ENCODE assay signal across 22 cellular contexts in the genomic region with DNA sequence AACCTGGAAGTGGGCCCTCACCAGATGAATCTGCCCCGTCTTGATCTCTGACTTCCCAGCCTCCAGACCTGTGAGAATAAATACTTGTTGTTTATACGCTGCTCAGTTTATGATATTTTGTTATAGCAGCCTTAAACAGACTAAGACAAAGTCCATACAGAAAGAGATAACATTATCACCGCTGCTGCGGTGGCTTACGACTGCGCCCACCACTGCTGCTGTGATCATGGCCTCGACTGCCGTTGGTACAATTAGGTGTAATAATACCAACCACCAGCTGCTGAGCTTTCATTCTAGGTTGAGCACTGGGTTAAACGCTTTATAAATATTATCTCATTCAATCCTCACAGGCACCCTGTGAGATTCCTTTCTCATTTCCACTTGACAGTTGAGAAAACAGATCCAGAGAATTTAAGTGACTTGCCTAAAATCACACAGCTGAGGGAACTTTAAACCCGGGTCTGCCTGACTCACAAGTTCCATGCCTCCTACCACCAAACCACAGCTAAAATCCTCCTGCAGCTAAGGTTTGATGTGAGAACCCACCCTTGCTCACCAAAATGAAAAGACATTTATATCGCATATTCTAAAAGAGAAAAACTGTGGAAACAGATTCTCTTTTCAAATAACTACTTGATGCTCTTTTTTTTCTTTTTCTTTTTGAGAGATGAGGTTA. TPM values are rescaled to one million over a fixed set of nuclear protein-coding genes. Genes with fewer than 3 reads are reported as not detected.
DNase-seq lines count a peak whose midpoint lies in the region; TF ChIP-seq lines count a peak whose summit lies in the region.
"Had no signal": no experiment of that assay in that cellular context is flagged by ENCODE, and none has a peak within 500 bp of the region (broad histone marks: within the 10 kb centered on the region; RNA-seq: fewer than 3 reads in every experiment).

No MANE protein-coding gene starts in this region.

- BruUV-seq in Calu3 (replicated peaks; lab: Mats Ljungman, UMichigan) = no TSS peak

- H3K4me2 ChIP-seq in hepatocyte = no peak overlapping the region

- no peaks in the 10 kb centered on the region for H3K9me3 Mint-ChIP-seq in activated CD4-positive, alpha-beta memory T cell treated with anti-CD3 and anti-CD28 coated beads for 36 hours
- H3K9me3 Mint-ChIP-seq in activated CD4-positive, alpha-beta memory T cell treated with anti-CD3 and anti-CD28 coated beads, Interleukin-2, amount 10 ng/mL, durations not matched to agents 7 days and 5 days = no peaks in the 10 kb centered on the region
- H3K9me3 Mint-ChIP-seq in Calu3 (ENCODE audit: low read depth, unreplicated experiment) = no peaks in the 10 kb centered on the region
- H3K9me3 Mint-ChIP-seq: activated T-helper 17 cell treated with anti-CD3 and anti-CD28 coated beads, Interleukin-2, amount 50 U/mL, for 72 hours; CD4-positive, alpha-beta T cell; central memory CD8-positive, alpha-beta T cell; naive B cell; stimulated activated naive B cell treated with anti-CD40 and anti-IgM and Interleukin-4, amounts not matched to agents 10 μg/mL and 1 μg/mL and 100 μg/mL, for 72 hours; type B pancreatic cell had no signal

- H3K4me3 ChIP-seq in hepatocyte (no peak overlapping the region), transverse colon (no peak overlapping the region)
- H3K4me3 ChIP-seq: adrenal gland, lower lobe of right lung, Peyer's patch had no signal

- no peak for TF ChIP-seq EP300 in transverse colon (IDR thresholded peaks at IDR 0.05; ENCODE audit: low read depth)

- in situ Hi-C loops in transverse colon (cut with MboI; ENCODE audit: low pct_ligation_motif_present in 1 of 4, low pct_unique_long_range_greater_than_20kb in 1 of 4, low sequenced_read_pairs in 3 of 4) = no loop called here

- H3K27me3 Mint-ChIP-seq in activated CD4-positive, alpha-beta memory T cell treated with anti-CD3 and anti-CD28 coated beads for 36 hours = peaks cover 2% of the 10 kb centered on the region
- no peaks in the 10 kb centered on the region for H3K27me3 Mint-ChIP-seq in activated CD4-positive, alpha-beta memory T cell treated with anti-CD3 and anti-CD28 coated beads, Interleukin-2, amount 10 ng/mL, durations not matched to agents 7 days and 5 days
- no peaks in the 10 kb centered on the region for H3K27me3 Mint-ChIP-seq in Calu3 (ENCODE audit: unreplicated experiment)
- H3K27me3 Mint-ChIP-seq: activated T-helper 17 cell treated with anti-CD3 and anti-CD28 coated beads, Interleukin-2, amount 50 U/mL, for 72 hours; CD4-positive, alpha-beta T cell; central memory CD8-positive, alpha-beta T cell; naive B cell; stimulated activated naive B cell treated with anti-CD40 and anti-IgM and Interleukin-4, amounts not matched to agents 10 μg/mL and 1 μg/mL and 100 μg/mL, for 72 hours; type B pancreatic cell had no signal

- H4K20me1 ChIP-seq in hepatocyte (ENCODE audit: insufficient read depth, poor library complexity, severe bottlenecking) = peaks cover 6% of the 10 kb centered on the region

- H3K27ac ChIP-seq in hepatocyte (peak overlapping the region; percentile 35), transverse colon (no peak overlapping the region)
- H3K27ac ChIP-seq: lower lobe of right lung, Peyer's patch had no signal

- no peak for TF ChIP-seq CTCF in hepatocyte (IDR thresholded peaks at IDR 0.05; ENCODE audit: poor library complexity)
- TF ChIP-seq CTCF in Calu3 (IDR thresholded peaks at IDR 0.05; ENCODE audit: unreplicated experiment) = no peak
- no peak for TF ChIP-seq CTCF in transverse colon (IDR thresholded peaks at IDR 0.05)

- CTCF ChIA-PET in activated CD4-positive, alpha-beta memory T cell treated with anti-CD3 and anti-CD28 coated beads for 36 hours (lab: Charles Lee) = interaction anchor here (0.9 kb wide), 1 partner anchor 126 kb away, joined by 4 read pairs; no protein-coding TSS in a partner anchor
- CTCF ChIA-PET in activated CD4-positive, alpha-beta memory T cell treated with anti-CD3 and anti-CD28 coated beads, Interleukin-2, amount 10 ng/mL, durations not matched to agents 7 days and 5 days (lab: Charles Lee) = no interaction called here
- CTCF ChIA-PET in Calu3 (lab: Charles Lee) = no interaction called here

- H3K4me3 Mint-ChIP-seq in activated CD4-positive, alpha-beta memory T cell treated with anti-CD3 and anti-CD28 coated beads for 36 hours = no peak overlapping the region
- no peak overlapping the region for H3K4me3 Mint-ChIP-seq in activated CD4-positive, alpha-beta memory T cell treated with anti-CD3 and anti-CD28 coated beads, Interleukin-2, amount 10 ng/mL, durations not matched to agents 7 days and 5 days
- no peak overlapping the region for H3K4me3 Mint-ChIP-seq in Calu3 (ENCODE audit: low read depth, unreplicated experiment)
- H3K4me3 Mint-ChIP-seq: activated T-helper 17 cell treated with anti-CD3 and anti-CD28 coated beads, Interleukin-2, amount 50 U/mL, for 72 hours; CD4-positive, alpha-beta T cell; central memory CD8-positive, alpha-beta T cell; naive B cell; stimulated activated naive B cell treated with anti-CD40 and anti-IgM and Interleukin-4, amounts not matched to agents 10 μg/mL and 1 μg/mL and 100 μg/mL, for 72 hours; type B pancreatic cell had no signal

- H3K36me3 ChIP-seq in hepatocyte (replicated peaks; ENCODE audit: insufficient read depth, low read depth) (no peaks in the 10 kb centered on the region), transverse colon (no peaks in the 10 kb centered on the region)
- H3K36me3 ChIP-seq: lower lobe of right lung had no signal

- no peak for TF ChIP-seq POLR2A in transverse colon (IDR thresholded peaks at IDR 0.05)

- intact Hi-C loops in activated CD4-positive, alpha-beta memory T cell treated with anti-CD3 and anti-CD28 coated beads for 36 hours (cut with micrococcal nuclease) = no loop called here
- intact Hi-C loops in Calu3 (cut with micrococcal nuclease; ENCODE audit: unreplicated experiment) = no loop called here
- intact Hi-C loops in transverse colon (cut with DNase I; ENCODE audit: low total_unique reads) = no loop called here

- no peaks in the 10 kb centered on the region for H3K9me3 ChIP-seq in hepatocyte (ENCODE audit: low read depth)
- no peaks in the 10 kb centered on the region for H3K9me3 ChIP-seq in transverse colon
- H3K9me3 ChIP-seq: adrenal gland, lower lobe of right lung, Peyer's patch had no signal

- no peak overlapping the region for H3K27ac Mint-ChIP-seq in activated CD4-positive, alpha-beta memory T cell treated with anti-CD3 and anti-CD28 coated beads for 36 hours
- no peak overlapping the region for H3K27ac Mint-ChIP-seq in activated CD4-positive, alpha-beta memory T cell treated with anti-CD3 and anti-CD28 coated beads, Interleukin-2, amount 10 ng/mL, durations not matched to agents 7 days and 5 days
- H3K27ac Mint-ChIP-seq in Calu3 (ENCODE audit: unreplicated experiment) = no peak overlapping the region
- H3K27ac Mint-ChIP-seq: activated T-helper 17 cell treated with anti-CD3 and anti-CD28 coated beads, Interleukin-2, amount 50 U/mL, for 72 hours; CD4-positive, alpha-beta T cell; stimulated activated naive B cell treated with anti-CD40 and anti-IgM and Interleukin-4, amounts not matched to agents 10 μg/mL and 1 μg/mL and 100 μg/mL, for 72 hours had no signal

- no peaks in the 10 kb centered on the region for H3K36me3 Mint-ChIP-seq in activated CD4-positive, alpha-beta memory T cell treated with anti-CD3 and anti-CD28 coated beads for 36 hours
- H3K36me3 Mint-ChIP-seq in activated CD4-positive, alpha-beta memory T cell treated with anti-CD3 and anti-CD28 coated beads, Interleukin-2, amount 10 ng/mL, durations not matched to agents 7 days and 5 days (ENCODE audit: low read depth) = no peaks in the 10 kb centered on the region
- H3K36me3 Mint-ChIP-seq in Calu3 (ENCODE audit: insufficient read depth, unreplicated experiment) = peaks cover 30% of the 10 kb centered on the region
- H3K36me3 Mint-ChIP-seq: naive B cell; stimulated activated naive B cell treated with anti-CD40 and anti-IgM and Interleukin-4, amounts not matched to agents 10 μg/mL and 1 μg/mL and 100 μg/mL, for 72 hours had no signal

- H3K79me2 ChIP-seq in hepatocyte = peaks cover 52% of the 10 kb centered on the region

- H3K9me2 ChIP-seq in hepatocyte (replicated peaks; ENCODE audit: insufficient read depth) = no peaks in the 10 kb centered on the region

- 59% methylated on average over 11 of the region's 11 CpGs for WGBS in hepatocyte (ENCODE audit: low lambda C conversion rate, missing lambda C conversion rate)
- WGBS in transverse colon (ENCODE audit: low coverage in 1 of 2), 2 donors = 68 to 92% methylated on average over 9 to 11 of the region's 11 CpGs

- H3K4me1 ChIP-seq in hepatocyte (ENCODE audit: insufficient read depth) = peaks cover 5% of the 10 kb centered on the region
- H3K4me1 ChIP-seq in transverse colon = peaks cover 0 to 18% (median 1%) of the 10 kb centered on the region in 4 donors
- H3K4me1 ChIP-seq: lower lobe of right lung, Peyer's patch had no signal

- H3K27me3 ChIP-seq in hepatocyte (no peaks in the 10 kb centered on the region), transverse colon (no peaks in the 10 kb centered on the region)
- H3K27me3 ChIP-seq: adrenal gland, Peyer's patch had no signal

- POLR2A ChIA-PET in activated CD4-positive, alpha-beta memory T cell treated with anti-CD3 and anti-CD28 coated beads for 36 hours (lab: Charles Lee) = no interaction called here
- POLR2A ChIA-PET in activated CD4-positive, alpha-beta memory T cell treated with anti-CD3 and anti-CD28 coated beads, Interleukin-2, amount 10 ng/mL, durations not matched to agents 7 days and 5 days (lab: Charles Lee) = no interaction called here

- no peak overlapping the region for H2AFZ ChIP-seq in hepatocyte

- DNase-seq in activated CD4-positive, alpha-beta memory T cell treated with anti-CD3 and anti-CD28 coated beads for 36 hours = peak; percentile 45
- no peak for DNase-seq in activated CD4-positive, alpha-beta memory T cell treated with anti-CD3 and anti-CD28 coated beads, Interleukin-2, amount 10 ng/mL, durations not matched to agents 7 days and 5 days
- peak; percentile 39 to 55 for DNase-seq in activated T-cell treated with anti-CD3 and anti-CD28 coated beads, Interleukin-2, amount 50 U/mL, for 48 hours
- DNase-seq in hepatocyte (ENCODE audit: low spot score) (no peak), Calu3 (no peak), NCI-H345 treated with DMSO at 0.1 percent for 48 hours (lab: John Stamatoyannopoulos, UW; ENCODE audit: unreplicated experiment) (no peak), transverse colon (no peak)
- DNase-seq in stimulated activated CD8-positive, alpha-beta memory T cell treated with anti-CD3 and anti-CD28 coated beads, Interleukin-7, amount 100 ng/mL, for 4 hours (ENCODE audit: low read depth in 2 of 2) = peak; percentile 12 to 34
- DNase-seq: CD4-positive, alpha-beta T cell; DMS79 treated with DMSO at 0.1 percent for 48 hours; effector memory CD4-positive, alpha-beta T cell; lower lobe of right lung; naive B cell; NCI-H1436 treated with DMSO at 0.1 percent for 48 hours; NCI-H2171 treated with DMSO at 0.1 percent for 48 hours; Peyer's patch; stimulated activated naive B cell treated with anti-CD40 and anti-IgM and Interleukin-4, amounts not matched to agents 10 μg/mL and 1 μg/mL and 100 μg/mL, for 72 hours; T-helper 9 cell had no signal

- peaks cover 9% of the 10 kb centered on the region for H3K4me1 Mint-ChIP-seq in activated CD4-positive, alpha-beta memory T cell treated with anti-CD3 and anti-CD28 coated beads for 36 hours (ENCODE audit: low read depth)
- H3K4me1 Mint-ChIP-seq in activated CD4-positive, alpha-beta memory T cell treated with anti-CD3 and anti-CD28 coated beads, Interleukin-2, amount 10 ng/mL, durations not matched to agents 7 days and 5 days = peaks cover 3% of the 10 kb centered on the region
- peaks cover 32% of the 10 kb centered on the region for H3K4me1 Mint-ChIP-seq in Calu3 (ENCODE audit: low read depth, unreplicated experiment)
- H3K4me1 Mint-ChIP-seq: activated T-helper 17 cell treated with anti-CD3 and anti-CD28 coated beads, Interleukin-2, amount 50 U/mL, for 72 hours; naive B cell; stimulated activated naive B cell treated with anti-CD40 and anti-IgM and Interleukin-4, amounts not matched to agents 10 μg/mL and 1 μg/mL and 100 μg/mL, for 72 hours had no signal

RNA-seq across cellular contexts. Expression of gene GOLM1, which starts 24.1 kb away (rescaled TPM):
- total RNA-seq in activated CD4-positive, alpha-beta memory T cell treated with anti-CD3 and anti-CD28 coated beads for 36 hours = 1 to 10 TPM; 2.0 to 2.1 TPM
- total RNA-seq in activated CD4-positive, alpha-beta memory T cell treated with anti-CD3 and anti-CD28 coated beads, Interleukin-2, amount 10 ng/mL, durations not matched to agents 7 days and 5 days = 1 to 10 TPM; 3.2 to 4.4 TPM
- total RNA-seq in hepatocyte (140 and 152 TPM in 2 replicates), Calu3 (2022) (177 and 237 TPM in 2 replicates), transverse colon (100 to 1,000 TPM in 3 of 4 donors, 10 to 100 TPM in 1; 96.1 to 295 (median 177) TPM)
- polyA plus RNA-seq in hepatocyte = 152 and 164 TPM in 2 replicates

Comparison
In these comparisons a context has a peak if more than half of its experiments do, and no peak if none do; other contexts are left out.
1. DNase-seq: peak in activated CD4-positive, alpha-beta memory T cell treated with anti-CD3 and anti-CD28 coated beads for 36 hours (single experiment), activated T-cell treated with anti-CD3 and anti-CD28 coated beads, Interleukin-2, amount 50 U/mL, for 48 hours (2 of 2) and stimulated activated CD8-positive, alpha-beta memory T cell treated with anti-CD3 and anti-CD28 coated beads, Interleukin-7, amount 100 ng/mL, for 4 hours (2 of 2); none in activated CD4-positive, alpha-beta memory T cell treated with anti-CD3 and anti-CD28 coated beads, Interleukin-2, amount 10 ng/mL, durations not matched to agents 7 days and 5 days (single experiment), hepatocyte (single experiment), Calu3 (single experiment), NCI-H345 treated with DMSO at 0.1 percent for 48 hours (single experiment) and transverse colon (single experiment).
2. RNA of gene GOLM1, which starts 24.1 kb away (total RNA-seq): 96.1 to 295 TPM in transverse colon, 177 to 237 TPM in Calu3 and 140 to 152 TPM in hepatocyte; 3.2 to 4.4 TPM in activated CD4-positive, alpha-beta memory T cell treated with anti-CD3 and anti-CD28 coated beads, Interleukin-2, amount 10 ng/mL, durations not matched to agents 7 days and 5 days and 2.0 to 2.1 TPM in activated CD4-positive, alpha-beta memory T cell treated with anti-CD3 and anti-CD28 coated beads for 36 hours; every median in the first group is over 10 times any median in the second.